ENCODE assay signal across 9 cellular contexts in the genomic region with DNA sequence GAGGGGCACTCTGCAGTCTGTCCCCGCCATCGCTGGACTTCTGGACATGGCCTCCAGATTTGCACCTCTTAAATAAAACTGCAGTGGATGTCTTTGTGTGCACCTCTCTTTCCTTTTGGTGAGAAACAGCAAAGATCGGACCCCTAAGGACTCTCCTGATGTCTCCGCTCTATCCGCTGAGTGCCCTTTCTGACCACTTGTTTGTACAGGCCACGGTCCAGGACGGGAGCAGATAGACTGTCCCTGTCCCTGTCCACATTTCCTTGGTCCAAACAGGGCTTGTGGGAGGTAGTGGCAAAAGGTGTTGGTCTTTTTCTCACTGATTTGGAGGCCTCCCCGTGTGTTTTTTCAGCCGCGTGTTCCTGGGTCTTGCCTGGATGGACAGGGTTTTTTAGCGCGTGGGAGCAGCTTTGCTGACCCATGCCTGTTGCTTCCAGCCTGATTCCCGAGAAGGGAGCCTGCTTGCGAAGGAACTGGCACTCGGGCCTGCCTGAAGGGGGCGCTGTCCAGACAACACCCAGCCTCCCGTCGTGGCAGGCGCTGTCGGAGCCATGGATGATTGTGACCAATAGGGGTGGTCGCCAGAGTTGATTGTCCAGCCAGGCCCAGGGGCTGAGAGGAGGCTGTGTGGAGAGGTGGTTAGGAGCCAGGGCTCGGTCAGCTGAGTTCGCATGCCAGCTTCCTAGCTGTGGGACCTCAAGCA. TPM values are rescaled to one million over a fixed set of nuclear protein-coding genes. Genes with fewer than 3 reads are reported as not detected.
DNase-seq lines count a peak whose midpoint lies in the region; ATAC-seq and TF ChIP-seq lines count a peak whose summit lies in the region.
"Had no signal": no experiment of that assay in that cellular context is flagged by ENCODE, and none has a peak within 500 bp of the region (broad histone marks: within the 10 kb centered on the region; RNA-seq: fewer than 3 reads in every experiment).

No MANE protein-coding gene starts in this region.

- H3K27ac ChIP-seq in breast epithelium (peak overlapping the region in 1 of 2 donors; percentile 81), esophagus muscularis mucosa (replicated peaks in 1 of 4) (peak overlapping the region in 3 of 4 donors; percentile 67 to 84 (median 80)), stomach smooth muscle (ENCODE audit: low read length) (peak overlapping the region; percentile 6)

- CTCF ChIA-PET in MCF 10A (lab: Yijun Ruan, JAX), result interaction anchor here (0.5 to 1.2 kb wide), 4 partner anchors 9 to 91 kb away, joined by 3 to 5 read pairs (median 4); no protein-coding TSS in a partner anchor

- no peaks in the 10 kb centered on the region for H3K27me3 ChIP-seq in breast epithelium
- no peaks in the 10 kb centered on the region for H3K27me3 ChIP-seq in NT2/D1 (ENCODE audit: insufficient read depth, insufficient read length)
- H3K27me3 ChIP-seq in esophagus muscularis mucosa, result no peaks in the 10 kb centered on the region
- H3K27me3 ChIP-seq in stomach smooth muscle (ENCODE audit: control insufficient read depth in 1 of 2, insufficient read depth in 2 of 2, low read length in 2 of 2), result no peaks in the 10 kb centered on the region

- POLR2A ChIA-PET in MCF 10A (lab: Yijun Ruan, JAX), result interaction anchor here (0.8 kb wide), 1 partner anchor 54 kb away, joined by 3 read pairs; the partner anchor contains the start of gene UQCC5

- H3K27me3 Mint-ChIP-seq in MCF 10A (ENCODE audit: insufficient read depth, unreplicated experiment), result no peaks in the 10 kb centered on the region

- intact Hi-C loops in MCF 10A (cut with micrococcal nuclease) (no loop called here), breast epithelium (cut with DNase I; ENCODE audit: low total_unique reads) (no loop called here), esophagus muscularis mucosa (cut with DNase I) (no loop called here)

- peaks cover 35% of the 10 kb centered on the region for H3K36me3 Mint-ChIP-seq in MCF 10A (ENCODE audit: insufficient read depth, unreplicated experiment)

- no peaks in the 10 kb centered on the region for H3K9me3 ChIP-seq in breast epithelium
- no peaks in the 10 kb centered on the region for H3K9me3 ChIP-seq in NT2/D1 (ENCODE audit: insufficient read depth, low read length)
- H3K9me3 ChIP-seq in esophagus muscularis mucosa, result no peaks in the 10 kb centered on the region
- H3K9me3 ChIP-seq in stomach smooth muscle (ENCODE audit: control insufficient read depth in 2 of 2, low read length in 2 of 2), result no peaks in the 10 kb centered on the region

- no peak for TF ChIP-seq EP300 in esophagus muscularis mucosa (IDR thresholded peaks at IDR 0.05)

- H3K36me3 ChIP-seq in breast epithelium (peaks cover 27% of the 10 kb centered on the region), NT2/D1 (ENCODE audit: insufficient read depth, insufficient read length, low read length) (peaks cover 97% of the 10 kb centered on the region), esophagus muscularis mucosa (peaks cover 51 to 95% (median 80%) of the 10 kb centered on the region in 4 donors), stomach smooth muscle (ENCODE audit: control insufficient read depth in 2 of 2, insufficient read depth in 2 of 2, low read length in 2 of 2) (peaks cover 52 to 72% of the 10 kb centered on the region in 2 donors)

- TF ChIP-seq CTCF in MCF 10A (IDR thresholded peaks at IDR 0.05; ENCODE audit: unreplicated experiment) (peak; percentile 34), breast epithelium (IDR thresholded peaks at IDR 0.05) (no peak), esophagus muscularis mucosa (IDR thresholded peaks at IDR 0.05) (peak in 2 of 3 experiments; percentile 10 to 31)

- H3K4me3 ChIP-seq in breast epithelium (no peak overlapping the region), NT2/D1 (ENCODE audit: insufficient read length, low read depth) (no peak overlapping the region), esophagus muscularis mucosa (no peak overlapping the region), stomach smooth muscle (ENCODE audit: low read length in 2 of 2) (no peak overlapping the region)

- WGBS in esophagus muscularis mucosa, result 95% methylated on average over 10 of the region's 23 CpGs

- H3K4me1 ChIP-seq in breast epithelium (peaks cover 5 to 13% of the 10 kb centered on the region in 2 donors), NT2/D1 (ENCODE audit: insufficient read depth, insufficient read length) (peaks cover 8% of the 10 kb centered on the region), esophagus muscularis mucosa (peaks cover 27 to 52% (median 36%) of the 10 kb centered on the region in 4 donors), stomach smooth muscle (ENCODE audit: control insufficient read depth, insufficient read depth, low read length) (peaks cover 19% of the 10 kb centered on the region)

- H3K9ac ChIP-seq in NT2/D1 (ENCODE audit: insufficient read length, low read depth), result no peak overlapping the region
- H3K9ac ChIP-seq in stomach smooth muscle (ENCODE audit: low read length in 2 of 2), result no peak overlapping the region

- H3K4me3 Mint-ChIP-seq in MCF 10A (ENCODE audit: unreplicated experiment), result no peak overlapping the region

- no peak for ATAC-seq in GM18909 (IDR thresholded peaks at IDR 0.05; ENCODE audit: poor library complexity, unreplicated experiment)

- no peaks in the 10 kb centered on the region for H3K4me1 Mint-ChIP-seq in MCF 10A (ENCODE audit: insufficient read depth, unreplicated experiment)

- no peaks in the 10 kb centered on the region for H3K9me3 Mint-ChIP-seq in MCF 10A (ENCODE audit: unreplicated experiment)

- DNase-seq in MCF 10A (ENCODE audit: unreplicated experiment) (no peak), breast epithelium (ENCODE audit: low spot score in 2 of 2) (no peak), NT2/D1 (ENCODE audit: low read depth, low spot score) (peak; percentile 60), esophagus muscularis mucosa (ENCODE audit: extremely low spot score) (no peak), GM19238 (ENCODE audit: insufficient read length, low spot score) (no peak), C1 segment of cervical spinal cord (lab: John Stamatoyannopoulos, UW) (no peak)
- DNase-seq: NCI-H226 had no signal

- no peak overlapping the region for H3K27ac Mint-ChIP-seq in MCF 10A (ENCODE audit: low read depth, unreplicated experiment)

- BruUV-seq in MCF 10A (replicated peaks; lab: Mats Ljungman, UMichigan), result no TSS peak

- TF ChIP-seq POLR2A in breast epithelium (IDR thresholded peaks at IDR 0.05) (no peak), esophagus muscularis mucosa (IDR thresholded peaks at IDR 0.05; ENCODE audit: low read depth) (no peak)

RNA-seq across cellular contexts. Expression of gene STAB1, which starts 13.2 kb away (rescaled TPM):
- total RNA-seq in MCF 10A (2022), result not detected in 2 replicates
- total RNA-seq in breast epithelium, result 100 to 1,000 TPM in 1 of 3 donors, 10 to 100 TPM in 2; 47.7 to 149 (median 55.4) TPM
- 100 to 1,000 TPM; 101 to 127 (median 118) TPM for total RNA-seq in esophagus muscularis mucosa

RNA-seq across cellular contexts. Expression of gene NISCH, which starts 26.6 kb away (rescaled TPM):
- 60.5 and 69.7 TPM in 2 replicates for total RNA-seq in MCF 10A (2022)
- total RNA-seq in breast epithelium, result 100 to 1,000 TPM in 2 of 3 donors, 10 to 100 TPM in 1; 67.7 to 119 (median 108) TPM
- 100 to 1,000 TPM in 2 of 4 donors, 10 to 100 TPM in 2; 71.9 to 110 (median 88.0) TPM for total RNA-seq in esophagus muscularis mucosa

RNA-seq across cellular contexts. Expression of gene TNNC1, which starts 28.1 kb away (rescaled TPM):
- 0.61 TPM in 2 replicates for total RNA-seq in MCF 10A (2022)
- 1 to 10 TPM in 2 of 3 donors, not detected in 1; 3.7 to 4.2 TPM for total RNA-seq in breast epithelium
- 1 to 10 TPM in 3 of 4 donors, not detected in 1; 1.2 to 7.1 (median 4.0) TPM for total RNA-seq in esophagus muscularis mucosa

RNA-seq across cellular contexts. Expression of gene SEMA3G, which starts 37.1 kb away (rescaled TPM):
- total RNA-seq in MCF 10A (2022) (0.12 TPM in 1 of 2 replicates, not detected in the other), breast epithelium (100 to 1,000 TPM in 1 of 3 donors, 10 to 100 TPM in 2; 12.3 to 255 (median 70.1) TPM), esophagus muscularis mucosa (10 to 100 TPM in 3 of 4 donors, 1 to 10 TPM in 1; 7.1 to 39.2 (median 22.2) TPM)

RNA-seq across cellular contexts. Expression of gene NT5DC2, which starts 51.7 kb away (rescaled TPM):
- total RNA-seq in MCF 10A (2022) (28.9 and 36.9 TPM in 2 replicates), breast epithelium (10 to 100 TPM; 26.5 to 35.7 (median 28.6) TPM), esophagus muscularis mucosa (10 to 100 TPM; 58.0 to 87.4 (median 72.9) TPM)

Comparison
In these comparisons a context has a peak if more than half of its experiments do, and no peak if none do; other contexts are left out.
1. CTCF ChIP-seq: peak in MCF 10A (single experiment) and esophagus muscularis mucosa (2 of 3); none in breast epithelium (0 of 3).
2. RNA of gene STAB1, which starts 13.2 kb away (total RNA-seq): 101 to 127 TPM in esophagus muscularis mucosa and 47.7 to 149 TPM in breast epithelium; not detected in MCF 10A; every median in the first group is over 10 times any median in the second.